31 cellular contexts compared by ENCODE assay signal in the genomic region with DNA sequence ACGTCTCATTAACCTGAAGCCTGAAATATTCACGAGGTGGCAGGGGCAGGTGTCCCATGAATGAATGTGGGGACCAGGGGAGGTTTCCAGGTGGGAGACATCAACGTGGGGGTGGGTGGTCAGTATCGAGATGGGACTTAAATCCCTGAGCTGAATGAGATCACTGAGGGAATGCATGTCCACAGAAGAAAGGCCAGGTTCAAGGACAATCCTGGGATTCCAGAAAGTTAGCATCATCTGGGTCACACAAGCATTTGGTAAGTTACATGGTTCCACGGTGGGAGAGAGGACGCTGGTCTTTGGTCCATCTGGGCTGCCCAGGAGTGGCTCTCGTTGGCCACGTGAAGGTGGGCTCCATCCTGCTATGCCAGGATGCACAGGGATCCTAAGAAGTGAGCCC.
"Had no signal": no experiment of that assay in that cellular context is flagged by ENCODE, and none has a peak within 500 bp of the region (broad histone marks: within the 10 kb centered on the region; RNA-seq: fewer than 3 reads in every experiment).

No MANE protein-coding gene starts in this region.

- H3K27me3 ChIP-seq: brain microvascular endothelial cell, gastrocnemius medialis had no signal

- FAIRE-seq: astrocyte, colon had no signal

- ATAC-seq: activated CD4-positive, alpha-beta T cell treated with anti-CD3 and anti-CD28 coated beads for 36 hours; activated CD8-positive, alpha-beta T cell treated with anti-CD3 and anti-CD28 coated beads for 36 hours; activated T-cell treated with anti-CD3 and anti-CD28 coated beads, Interleukin-2, amount 50 U/mL, for 4 hours; activated T-helper 17 cell treated with anti-CD3 and anti-CD28 coated beads, Interleukin-2, amount 50 U/mL, for 72 hours; effector memory CD8-positive, alpha-beta T cell; foreskin keratinocyte; gastrocnemius medialis; T-helper 17 cell had no signal

- H3K4me3 ChIP-seq: esophagus muscularis mucosa, gastrocnemius medialis had no signal

- H3K4me1 ChIP-seq: esophagus muscularis mucosa, foreskin keratinocyte, gastrocnemius medialis had no signal

- H3K27ac ChIP-seq: brain microvascular endothelial cell, esophagus muscularis mucosa, foreskin keratinocyte, gastrocnemius medialis had no signal

- H3K36me3 ChIP-seq: brain microvascular endothelial cell, esophagus muscularis mucosa, gastrocnemius medialis had no signal

- H3K9me3 ChIP-seq: esophagus muscularis mucosa, gastrocnemius medialis had no signal

- DNase-seq: activated CD4-positive, alpha-beta T cell treated with anti-CD3 and anti-CD28 coated beads for 36 hours; activated CD4-positive, alpha-beta T cell treated with anti-CD3 and anti-CD28 coated beads, Interleukin-2, amount 50 U/mL, for 1 hour; activated CD4-positive, alpha-beta T cell treated with anti-CD3 and anti-CD28 coated beads, Interleukin-2, amount 50 U/mL, for 48 hours; activated CD4-positive, CD25-positive, alpha-beta regulatory T cell; activated CD4-positive, CD25-positive, alpha-beta regulatory T cell treated with anti-CD3 and anti-CD28 coated beads, Interleukin-2, amount 50 U/mL, for 72 hours; activated CD8-positive, alpha-beta memory T cell treated with anti-CD3 and anti-CD28 coated beads for 24 hours; activated CD8-positive, alpha-beta T cell treated with anti-CD3 and anti-CD28 coated beads for 36 hours; activated effector memory CD4-positive, alpha-beta T cell treated with Interleukin-2 at 50 U/mL for 16 hours; activated gamma-delta T cell treated with Interleukin-2 at 50 U/mL for 16 hours; activated naive CD4-positive, alpha-beta T cell treated with anti-CD3 and anti-CD28 coated beads, Interleukin-2, amount 50 U/mL, for 16 hours; activated naive CD4-positive, alpha-beta T cell treated with Interleukin-2 at 50 U/mL for 16 hours; activated T-cell treated with anti-CD3 and anti-CD28 coated beads, Interleukin-2, amount 50 U/mL, for 4 hours; amniotic stem cell; anterior cingulate cortex; brain microvascular endothelial cell; caudate nucleus; cortex of kidney; dermis blood vessel endothelial cell; effector CD4-positive, alpha-beta T cell; effector memory CD8-positive, alpha-beta T cell; erythroblast; foreskin keratinocyte; gastrocnemius medialis; glutamatergic neuron; T-helper 1 cell; T-helper 17 cell; T1000 had no signal
